In the genomic region with DNA sequence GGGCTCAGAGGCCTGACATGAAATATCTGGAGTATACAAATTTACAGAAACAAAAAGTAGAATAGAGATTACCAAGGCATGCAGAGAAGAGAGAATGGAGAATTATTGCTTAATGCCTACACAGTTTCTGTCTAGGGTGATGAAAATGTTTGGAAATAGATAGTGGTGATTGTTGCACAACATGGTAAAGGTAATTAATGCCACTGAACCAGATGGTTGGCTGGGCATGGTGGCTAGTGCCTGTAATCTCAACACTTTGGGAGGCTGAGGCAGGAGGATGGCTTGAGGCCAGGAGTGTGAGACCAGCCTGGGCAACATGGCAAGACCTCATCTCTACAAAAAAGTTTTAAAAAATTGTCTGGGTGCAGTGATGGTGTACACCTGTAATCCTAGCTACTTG, we compare ENCODE assay signal across 19 cellular contexts.
"Had no signal": no experiment of that assay in that cellular context is flagged by ENCODE, and none has a peak within 500 bp of the region (broad histone marks: within the 10 kb centered on the region; RNA-seq: fewer than 3 reads in every experiment).

No MANE protein-coding gene starts in this region.

- H3K4me3 Mint-ChIP-seq: activated T-cell treated with anti-CD3 and anti-CD28 coated beads, Interleukin-2, amount 50 U/mL, for 72 hours; dendritic cell treated with granulocyte-macrophage colony-stimulating factor and Interleukin-4, amounts not matched to agents 40 ng/mL and 50 ng/mL, for 4 days; T-cell had no signal

- H3K4me1 Mint-ChIP-seq: T-cell had no signal

- ATAC-seq: activated T-cell treated with anti-CD3 and anti-CD28 coated beads, Interleukin-2, amount 50 U/mL, for 72 hours; foreskin keratinocyte; T-cell had no signal

- DNase-seq: activated CD4-positive, alpha-beta T cell treated with anti-CD3 and anti-CD28 coated beads, Interleukin-2, amount 50 U/mL, for 4 hours; activated CD4-positive, CD25-positive, alpha-beta regulatory T cell treated with anti-CD3 and anti-CD28 coated beads, Interleukin-2, amount 50 U/mL, for 72 hours; activated effector memory CD4-positive, alpha-beta T cell treated with anti-CD3 and anti-CD28 coated beads, Interleukin-2, amount 50 U/mL, for 16 hours; activated naive CD4-positive, alpha-beta T cell treated with anti-CD3 and anti-CD28 coated beads, Interleukin-2, amount 50 U/mL, for 16 hours; activated T-cell treated with anti-CD3 and anti-CD28 coated beads, Interleukin-2, amount 50 U/mL, for 72 hours; adrenal gland; effector memory CD4-positive, alpha-beta T cell; esophagus squamous epithelium; foreskin keratinocyte; glutamatergic neuron; hippocampal formation; midbrain; stimulated activated CD4-positive, alpha-beta T cell treated with anti-CD3 and anti-CD28 coated beads, Interleukin-2, amount 100 ng/mL, for 24 hours; stimulated activated naive CD4-positive, alpha-beta T cell treated with Interleukin-2 at 50 U/mL for 16 hours; T-cell; T-helper 9 cell had no signal

- H3K9me3 Mint-ChIP-seq: activated T-cell treated with anti-CD3 and anti-CD28 coated beads, Interleukin-2, amount 50 U/mL, for 72 hours had no signal

- H3K27me3 ChIP-seq: adrenal gland, cardiac muscle cell, esophagus squamous epithelium, foreskin keratinocyte, tibial nerve had no signal

- H3K4me1 ChIP-seq: adrenal gland, foreskin keratinocyte had no signal

- H3K36me3 ChIP-seq: adrenal gland, cardiac muscle cell, esophagus squamous epithelium, tibial nerve had no signal

- H3K27ac ChIP-seq: adrenal gland, cardiac muscle cell, foreskin keratinocyte, tibial nerve had no signal

- H3K36me3 Mint-ChIP-seq: T-cell had no signal

- H3K27ac Mint-ChIP-seq: activated T-cell treated with anti-CD3 and anti-CD28 coated beads, Interleukin-2, amount 50 U/mL, for 72 hours; dendritic cell treated with granulocyte-macrophage colony-stimulating factor and Interleukin-4, amounts not matched to agents 40 ng/mL and 50 ng/mL, for 4 days; T-cell had no signal

- H3K4me3 ChIP-seq: adrenal gland, cardiac muscle cell, esophagus squamous epithelium, tibial nerve had no signal

- H3K9me3 ChIP-seq: adrenal gland had no signal

- H3K27me3 Mint-ChIP-seq: dendritic cell treated with granulocyte-macrophage colony-stimulating factor and Interleukin-4, amounts not matched to agents 40 ng/mL and 50 ng/mL, for 4 days; T-cell had no signal
